19 cellular contexts compared by ENCODE assay signal in genomic region chr3:24483873-24484272, GRCh38. TPM values are rescaled to one million over a fixed set of nuclear protein-coding genes. Genes with fewer than 3 reads are reported as not detected.
A peak's percentile ranks its signal among the peaks of the same experiment; 100 is the strongest.
DNase-seq lines count a peak whose midpoint lies in the region; ATAC-seq and TF ChIP-seq lines count a peak whose summit lies in the region.
"Had no signal": no experiment of that assay in that cellular context is flagged by ENCODE, and none has a peak within 500 bp of the region (broad histone marks: within the 10 kb centered on the region; RNA-seq: fewer than 3 reads in every experiment).

No MANE protein-coding gene starts in this region.

- intact Hi-C loops in gastrocnemius medialis (cut with DNase I; ENCODE audit: low total_unique reads), result no loop called here

- in situ Hi-C loops in gastrocnemius medialis (cut with MboI; ENCODE audit: low sequenced_read_pairs in 4 of 4), result no loop called here

- TF ChIP-seq POLR2A in NB4 (IDR thresholded peaks at IDR 0.05; ENCODE audit: extremely low read depth, insufficient read length) (no peak), gastroesophageal sphincter (IDR thresholded peaks at IDR 0.05) (no peak), gastrocnemius medialis (IDR thresholded peaks at IDR 0.05) (no peak)

- no peaks in the 10 kb centered on the region for H3K9me3 ChIP-seq in gastroesophageal sphincter
- H3K9me3 ChIP-seq in gastrocnemius medialis, result no peaks in the 10 kb centered on the region
- H3K9me3 ChIP-seq: BLaER1 treated with 17β-estradiol and CSF1 and Interleukin-3, amounts not matched to agents 10 nM and 100 nM; Caco-2 had no signal

- TF ChIP-seq EP300 in gastroesophageal sphincter (IDR thresholded peaks at IDR 0.05), result no peak

- 82% methylated on average over 3 of the region's 3 CpGs; no CpG with 5 or more reads in 1 of the 2 donors for WGBS in gastroesophageal sphincter (ENCODE audit: low coverage in 1 of 2), 2 donors

- H3K27me3 ChIP-seq in gastroesophageal sphincter (no peaks in the 10 kb centered on the region), gastrocnemius medialis (no peaks in the 10 kb centered on the region)
- H3K27me3 ChIP-seq: BLaER1 treated with 17β-estradiol and CSF1 and Interleukin-3, amounts not matched to agents 10 nM and 100 nM had no signal

- TF ChIP-seq CTCF in NB4 (IDR thresholded peaks at IDR 0.05; ENCODE audit: low read depth, low read length) (no peak), gastroesophageal sphincter (IDR thresholded peaks at IDR 0.05) (no peak), gastrocnemius medialis (IDR thresholded peaks at IDR 0.05 in 4 of 5, conservative IDR thresholded peaks at IDR 0.05 in 1 of 5) (no peak)

- ATAC-seq in gastroesophageal sphincter (peak; percentile 51), gastrocnemius medialis (peak in 1 of 2 donors; percentile 40), HG03565 (IDR thresholded peaks at IDR 0.05; ENCODE audit: unreplicated experiment) (no peak), GM18502 (IDR thresholded peaks at IDR 0.05; ENCODE audit: poor library complexity, unreplicated experiment) (no peak)
- ATAC-seq: GM12878 had no signal

- H3K36me3 ChIP-seq in gastroesophageal sphincter (no peaks in the 10 kb centered on the region), gastrocnemius medialis (no peaks in the 10 kb centered on the region)
- H3K36me3 ChIP-seq: BLaER1 treated with 17β-estradiol and CSF1 and Interleukin-3, amounts not matched to agents 10 nM and 100 nM had no signal

- H3K4me1 ChIP-seq in gastroesophageal sphincter, result peaks cover 0 to 72% (median 6%) of the 10 kb centered on the region in 3 donors
- peaks cover 89 to 92% of the 10 kb centered on the region in 2 donors for H3K4me1 ChIP-seq in gastrocnemius medialis

- DNase-seq in SKM-1 treated with dmso at 0.1 percent for 144 hours (lab: John Stamatoyannopoulos, UW; ENCODE audit: unreplicated experiment) (peak; percentile 45), SKM-1 (lab: John Stamatoyannopoulos, UW; ENCODE audit: unreplicated experiment) (no peak), NB4 (ENCODE audit: low read depth) (peak; percentile 18), gastrocnemius medialis (peak in 1 of 2 donors; percentile 44), SIG-M5 treated with dmso at 0.1 percent for 504 hours (lab: John Stamatoyannopoulos, UW; ENCODE audit: unreplicated experiment) (no peak)
- DNase-seq: 8988T, Caco-2, DMS53, GOT3, HFFc6, NCI-H2029 treated with DMSO at 0.1 percent for 48 hours, NCI-H510A treated with DMSO at 0.1 percent for 48 hours, PC-9 had no signal

- H3K4me3 ChIP-seq in NB4 (ENCODE audit: low read depth, low read length) (no peak overlapping the region), gastroesophageal sphincter (no peak overlapping the region), gastrocnemius medialis (no peak overlapping the region)
- H3K4me3 ChIP-seq: BLaER1 treated with 17β-estradiol and CSF1 and Interleukin-3, amounts not matched to agents 10 nM and 100 nM; GM12878; PC-9 had no signal

- H3K27ac ChIP-seq in gastroesophageal sphincter, result no peak overlapping the region
- H3K27ac ChIP-seq in gastrocnemius medialis, result peak overlapping the region in 3 of 4 donors; percentile 32 to 99 (median 47)
- H3K27ac ChIP-seq: PC-9 had no signal

RNA-seq across cellular contexts. Expression of gene THRB, which starts 10.8 kb away (rescaled TPM):
- total RNA-seq in gastroesophageal sphincter, result 10 to 100 TPM; 42.5 to 61.9 (median 55.8) TPM
- total RNA-seq in gastrocnemius medialis, result 10 to 100 TPM; 20.1 to 60.0 (median 25.3) TPM
- total RNA-seq: G401, HFFc6 had no signal

Comparison
In these comparisons a context has a peak if more than half of its experiments do, and no peak if none do; other contexts are left out.
1. DNase-seq: peak in SKM-1 treated with dmso at 0.1 percent for 144 hours (single experiment) and NB4 (single experiment); none in SKM-1 (single experiment) and SIG-M5 treated with dmso at 0.1 percent for 504 hours (single experiment).
2. H3K27ac ChIP-seq: peak in gastrocnemius medialis (3 of 4); none in gastroesophageal sphincter (0 of 4).